In genomic region chr2:163735692-163736432, GRCh38 we compare ENCODE assay signal across 9 cellular contexts. TPM values are rescaled to one million over a fixed set of nuclear protein-coding genes. Genes with fewer than 3 reads are reported as not detected.
DNase-seq lines count a peak whose midpoint lies in the region; ATAC-seq, FAIRE-seq and TF ChIP-seq lines count a peak whose summit lies in the region.
"Had no signal": no experiment of that assay in that cellular context is flagged by ENCODE, and none has a peak within 500 bp of the region (broad histone marks: within the 10 kb centered on the region; RNA-seq: fewer than 3 reads in every experiment).

FIGN (minus strand) TSS chr2:163736008; CDS start chr2:163734927, 1,081 bp downstream.

- FAIRE-seq in GM12891 (lab: Jason Lieb, UNC), result no peak

- TF ChIP-seq POLR2A in GM12891 (IDR thresholded peaks at IDR 0.05; ENCODE audit: low read depth, low read length), result no peak

- ATAC-seq in GM21717 (IDR thresholded peaks at IDR 0.05; ENCODE audit: unreplicated experiment), result no peak

- DNase-seq in NCI-H2227 treated with DMSO at 0.1 percent for 48 hours (lab: John Stamatoyannopoulos, UW) (peak; percentile 97), brain pericyte (ENCODE audit: low read depth, low spot score) (peak; percentile 72), retina (peak; percentile 92), GM12891 (ENCODE audit: insufficient read length, low spot score) (no peak)
- no peak for DNase-seq in stimulated activated CD8-positive, alpha-beta memory T cell treated with anti-CD3 and anti-CD28 coated beads, Interleukin-4, amount 100 ng/mL, for 48 hours
- DNase-seq: activated B cell treated with CpG ODN at 0.5 μM for 24 hours had no signal

- peak within 1 kb of the TSS; percentile 31 for H3K4me3 ChIP-seq in GM08714 (ENCODE audit: low read length)
- peak within 1 kb of the TSS; percentile 88 for H3K4me3 ChIP-seq in iPS-11a (ENCODE audit: low read depth, low read length)

TF ChIP-seq in GM12891, 5 proteins besides CTCF, POLR2A, EP300 and RAD21:
- TF ChIP-seq PAX5 (IDR thresholded peaks at IDR 0.05; ENCODE audit: insufficient read depth, low read length, severe bottlenecking) (no peak), TAF1 (IDR thresholded peaks at IDR 0.05; ENCODE audit: low read depth, low read length) (no peak), POU2F2 (IDR thresholded peaks at IDR 0.05; ENCODE audit: low read depth, low read length) (no peak), POLR2AphosphoS5 (IDR thresholded peaks at IDR 0.05; ENCODE audit: low read depth, low read length) (no peak), SPI1 (IDR thresholded peaks at IDR 0.05; ENCODE audit: low read depth, low read length) (no peak)

RNA-seq across cellular contexts. Expression of gene FIGN, which starts in this region (rescaled TPM):
- not detected for polyA plus RNA-seq in GM12891 (2012; ENCODE audit: low read depth, missing spikeins)

Comparison
In these comparisons a context has a peak if more than half of its experiments do, and no peak if none do; other contexts are left out.
1. DNase-seq: peak in NCI-H2227 treated with DMSO at 0.1 percent for 48 hours (single experiment), brain pericyte (single experiment) and retina (single experiment); none in stimulated activated CD8-positive, alpha-beta memory T cell treated with anti-CD3 and anti-CD28 coated beads, Interleukin-4, amount 100 ng/mL, for 48 hours (single experiment) and GM12891 (single experiment).